8 cellular contexts compared by ENCODE assay signal in genomic region chr19:40433391-40434216, GRCh38. TPM values are rescaled to one million over a fixed set of nuclear protein-coding genes. Genes with fewer than 3 reads are reported as not detected.
DNase-seq lines count a peak whose midpoint lies in the region; ATAC-seq and TF ChIP-seq lines count a peak whose summit lies in the region.

No MANE protein-coding gene starts in this region.

- peak overlapping the region; percentile 89 for H3K27ac ChIP-seq in KMS-11
- peak overlapping the region; percentile 88 to 97 (median 92) for H3K27ac ChIP-seq in gastroesophageal sphincter
- H3K27ac ChIP-seq in neural progenitor cell: peak overlapping the region; percentile 40
- peak overlapping the region; percentile 88 to 98 (median 92) for H3K27ac ChIP-seq in upper lobe of left lung

- H3K27me3 ChIP-seq in KMS-11 (ENCODE audit: insufficient read depth, low read depth): no peaks in the 10 kb centered on the region
- no peaks in the 10 kb centered on the region for H3K27me3 ChIP-seq in gastroesophageal sphincter
- no peaks in the 10 kb centered on the region for H3K27me3 ChIP-seq in neural progenitor cell
- H3K27me3 ChIP-seq in upper lobe of left lung: no peaks in the 10 kb centered on the region

- WGBS in gastroesophageal sphincter (ENCODE audit: low coverage in 1 of 2), 2 donors: 0% methylated on average over 12 to 22 of the region's 50 CpGs
- WGBS in upper lobe of left lung, 2 donors: 4% methylated on average over 20 to 37 of the region's 50 CpGs

- H3K9me3 Mint-ChIP-seq in activated naive CD4-positive, alpha-beta T cell treated with anti-CD3 and anti-CD28 coated beads, Interleukin-2, amount 50 U/mL, for 24 hours: no peaks in the 10 kb centered on the region
- H3K9me3 Mint-ChIP-seq in neural progenitor cell: no peaks in the 10 kb centered on the region

- no peaks in the 10 kb centered on the region for H3K79me2 ChIP-seq in KMS-11 (ENCODE audit: insufficient read depth, low read depth)
- no peaks in the 10 kb centered on the region for H3K79me2 ChIP-seq in neural progenitor cell (ENCODE audit: low read depth)

- ATAC-seq in GM19025 (IDR thresholded peaks at IDR 0.05; ENCODE audit: low read depth, unreplicated experiment) (peak; percentile 72), gastroesophageal sphincter (peak; percentile 98), upper lobe of left lung (ENCODE audit: low FRiP score in 2 of 2) (peak; percentile 98 to 99)

- H3K4me2 ChIP-seq in KMS-11: peak overlapping the region; percentile 100
- H3K4me2 ChIP-seq in neural progenitor cell: peak overlapping the region; percentile 74

- H3K36me3 ChIP-seq in KMS-11 (ENCODE audit: insufficient read depth): no peaks in the 10 kb centered on the region
- no peaks in the 10 kb centered on the region for H3K36me3 ChIP-seq in gastroesophageal sphincter
- no peaks in the 10 kb centered on the region for H3K36me3 ChIP-seq in neural progenitor cell
- no peaks in the 10 kb centered on the region for H3K36me3 ChIP-seq in upper lobe of left lung

- peak overlapping the region; percentile 95 for H2AFZ ChIP-seq in KMS-11 (ENCODE audit: low read depth)
- peak overlapping the region; percentile 78 for H2AFZ ChIP-seq in neural progenitor cell (replicated peaks)

- H3K9me3 ChIP-seq in gastroesophageal sphincter (no peaks in the 10 kb centered on the region), neural progenitor cell (ENCODE audit: low read depth) (no peaks in the 10 kb centered on the region), upper lobe of left lung (no peaks in the 10 kb centered on the region)

- peaks cover 45% of the 10 kb centered on the region for H3F3A ChIP-seq in neural progenitor cell (ENCODE audit: low read depth)

- peaks cover 20% of the 10 kb centered on the region for H3K4me1 Mint-ChIP-seq in activated naive CD4-positive, alpha-beta T cell treated with anti-CD3 and anti-CD28 coated beads, Interleukin-2, amount 50 U/mL, for 24 hours
- H3K4me1 Mint-ChIP-seq in neural progenitor cell: peaks cover 23% of the 10 kb centered on the region

- no peaks in the 10 kb centered on the region for H3K27me3 Mint-ChIP-seq in activated naive CD4-positive, alpha-beta T cell treated with anti-CD3 and anti-CD28 coated beads, Interleukin-2, amount 50 U/mL, for 24 hours
- H3K27me3 Mint-ChIP-seq in neural progenitor cell (ENCODE audit: insufficient read depth, low read depth): peaks cover 10% of the 10 kb centered on the region

- peak overlapping the region; percentile 88 for H3K4me3 Mint-ChIP-seq in activated naive CD4-positive, alpha-beta T cell treated with anti-CD3 and anti-CD28 coated beads, Interleukin-2, amount 50 U/mL, for 24 hours
- H3K4me3 Mint-ChIP-seq in neural progenitor cell: peak overlapping the region; percentile 84

- no peak for TF ChIP-seq EP300 in gastroesophageal sphincter (IDR thresholded peaks at IDR 0.05)
- no peak for TF ChIP-seq EP300 in upper lobe of left lung (IDR thresholded peaks at IDR 0.05)

- H3K9ac ChIP-seq in KMS-11 (peak overlapping the region; percentile 85), neural progenitor cell (no peak overlapping the region)

- TF ChIP-seq CTCF in AG09309 (IDR thresholded peaks at IDR 0.05; ENCODE audit: control insufficient read depth, insufficient read depth, low read depth, low read length, missing control alignments): no peak
- no peak for TF ChIP-seq CTCF in KMS-11 (conservative IDR thresholded peaks at IDR 0.05; ENCODE audit: low read depth, low read length)
- TF ChIP-seq CTCF in gastroesophageal sphincter (IDR thresholded peaks at IDR 0.05): no peak
- TF ChIP-seq CTCF in neural progenitor cell (IDR thresholded peaks at IDR 0.05): no peak
- TF ChIP-seq CTCF in upper lobe of left lung (IDR thresholded peaks at IDR 0.05): peak in 1 of 6 experiments; percentile 14

- peak overlapping the region; percentile 99 for H3K27ac Mint-ChIP-seq in activated naive CD4-positive, alpha-beta T cell treated with anti-CD3 and anti-CD28 coated beads, Interleukin-2, amount 50 U/mL, for 24 hours
- peak overlapping the region; percentile 91 for H3K27ac Mint-ChIP-seq in neural progenitor cell

- DNase-seq in AG09309 (ENCODE audit: low read depth): peak; percentile 66
- DNase-seq in SHP77 (lab: John Stamatoyannopoulos, UW): peak; percentile 89 to 92
- DNase-seq in neural progenitor cell (ENCODE audit: low spot score): peak; percentile 91
- peak; percentile 94 to 97 for DNase-seq in upper lobe of left lung

- H3K4me1 ChIP-seq in KMS-11 (ENCODE audit: low read depth, poor library complexity, severe bottlenecking) (peaks cover 37% of the 10 kb centered on the region), gastroesophageal sphincter (peaks cover 0 to 34% (median 10%) of the 10 kb centered on the region in 3 donors), neural progenitor cell (peaks cover 10% of the 10 kb centered on the region), upper lobe of left lung (peaks cover 14 to 30% (median 26%) of the 10 kb centered on the region in 4 donors)

- peak overlapping the region; percentile 39 for H3K4me3 ChIP-seq in AG09309 (ENCODE audit: control insufficient read depth, low read depth, low read length)
- H3K4me3 ChIP-seq in KMS-11 (IDR thresholded peaks at IDR 0.05; ENCODE audit: insufficient read depth, low read depth, low read length): no peak overlapping the region
- H3K4me3 ChIP-seq in gastroesophageal sphincter: peak overlapping the region; percentile 52 to 56
- peak overlapping the region; percentile 33 for H3K4me3 ChIP-seq in neural progenitor cell
- H3K4me3 ChIP-seq in upper lobe of left lung: peak overlapping the region; percentile 25 to 42 (median 32)

- peak; percentile 38 to 49 for TF ChIP-seq POLR2A in gastroesophageal sphincter (IDR thresholded peaks at IDR 0.05)
- TF ChIP-seq POLR2A in upper lobe of left lung (IDR thresholded peaks at IDR 0.05): peak in 3 of 4 donors; percentile 53 to 70 (median 59)

- H3K36me3 Mint-ChIP-seq in activated naive CD4-positive, alpha-beta T cell treated with anti-CD3 and anti-CD28 coated beads, Interleukin-2, amount 50 U/mL, for 24 hours: no peaks in the 10 kb centered on the region
- peaks cover 2% of the 10 kb centered on the region for H3K36me3 Mint-ChIP-seq in neural progenitor cell

- H4K20me1 ChIP-seq in KMS-11 (ENCODE audit: insufficient read depth) (no peaks in the 10 kb centered on the region), neural progenitor cell (ENCODE audit: low read depth) (no peaks in the 10 kb centered on the region)

RNA-seq across cellular contexts. Expression of gene SERTAD1, which starts 7.8 kb away (rescaled TPM):
- total RNA-seq in gastroesophageal sphincter: 10 to 100 TPM; 16.6 to 22.1 (median 18.9) TPM
- 2.4 and 5.5 TPM in 2 replicates for total RNA-seq in neural progenitor cell (ENCODE audit: low replicate concordance)
- total RNA-seq in upper lobe of left lung: 10 to 100 TPM in 4 of 6 donors, 1 to 10 TPM in 2; 2.1 to 37.5 (median 18.4) TPM

RNA-seq across cellular contexts. Expression of gene SERTAD3, which starts 10.5 kb away (rescaled TPM):
- total RNA-seq in gastroesophageal sphincter (10 to 100 TPM; 22.1 to 30.2 (median 26.4) TPM), neural progenitor cell (ENCODE audit: low replicate concordance) (15.3 and 27.4 TPM in 2 replicates), upper lobe of left lung (10 to 100 TPM in 5 of 6 donors, 1 to 10 TPM in 1; 8.9 to 44.5 (median 21.9) TPM)

RNA-seq across cellular contexts. Expression of gene PRX, which starts 20.4 kb away (rescaled TPM):
- total RNA-seq in gastroesophageal sphincter (10 to 100 TPM in 1 of 4 donors, 1 to 10 TPM in 3; 4.5 to 12.7 (median 6.7) TPM), neural progenitor cell (ENCODE audit: low replicate concordance) (1.4 and 4.7 TPM in 2 replicates), upper lobe of left lung (100 to 1,000 TPM in 1 of 6 donors, 10 to 100 TPM in 5; 30.1 to 146 (median 51.5) TPM)

RNA-seq across cellular contexts. Expression of gene BLVRB, which starts 31.9 kb away (rescaled TPM):
- total RNA-seq in gastroesophageal sphincter (100 to 1,000 TPM; 146 to 209 (median 164) TPM), neural progenitor cell (ENCODE audit: low replicate concordance) (11.3 and 24.4 TPM in 2 replicates), upper lobe of left lung (100 to 1,000 TPM in 5 of 6 donors, 10 to 100 TPM in 1; 77.5 to 379 (median 223) TPM)

RNA-seq across cellular contexts. Expression of gene SPTBN4, which starts 33.2 kb away (rescaled TPM):
- total RNA-seq in gastroesophageal sphincter (1 to 10 TPM; 4.7 to 9.4 (median 5.9) TPM), neural progenitor cell (ENCODE audit: low replicate concordance) (2.5 and 8.4 TPM in 2 replicates), upper lobe of left lung (1 to 10 TPM in 1 of 6 donors, under 1 TPM in 5; 0.33 to 8.4 (median 0.67) TPM)

Comparison
In these comparisons a context has a peak if more than half of its experiments do, and no peak if none do; other contexts are left out.
1. H3K27ac ChIP-seq: peak in every context shown above with its lines; median percentile 92 in gastroesophageal sphincter; 92 in upper lobe of left lung; 89 in KMS-11; 40 in neural progenitor cell.